8 cellular contexts compared by ENCODE assay signal in the genomic region with DNA sequence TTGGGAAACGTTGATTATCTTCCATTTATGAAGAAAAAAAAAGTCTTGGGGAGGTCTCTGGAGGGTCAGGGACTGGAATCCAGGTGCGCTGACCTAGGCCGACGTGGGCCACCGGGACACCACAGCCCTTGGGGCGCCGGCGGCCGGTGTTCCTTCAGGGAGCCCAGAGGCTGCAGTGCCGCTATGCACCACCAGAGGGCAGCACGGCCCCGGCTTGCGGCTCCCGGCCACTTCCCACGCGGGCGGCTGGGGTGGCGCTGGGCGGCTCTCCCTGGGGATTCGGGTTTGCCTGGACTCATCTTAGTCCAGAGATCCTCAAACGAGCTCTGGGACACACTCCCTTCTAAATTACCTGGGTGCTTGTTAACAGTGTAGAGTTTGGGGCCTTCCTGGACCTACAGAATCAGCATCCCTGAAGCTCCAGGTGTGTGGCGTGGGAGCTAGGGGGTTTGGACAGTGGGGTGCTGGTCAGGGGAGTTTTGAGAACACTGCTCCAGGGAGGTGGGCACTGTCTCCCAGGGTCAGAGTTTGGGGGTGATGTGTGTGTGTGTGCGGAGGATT. TPM values are rescaled to one million over a fixed set of nuclear protein-coding genes. Genes with fewer than 3 reads are reported as not detected.
DNase-seq lines count a peak whose midpoint lies in the region; ATAC-seq, FAIRE-seq and TF ChIP-seq lines count a peak whose summit lies in the region.

No MANE protein-coding gene starts in this region.

- intact Hi-C loops in aorta (cut with DNase I): loop anchor here (1.0 to 10.0 kb wide), 5 partner anchors 92 to 455 kb away; a partner anchor contains a TSS

- no peaks in the 10 kb centered on the region for H3K36me3 ChIP-seq in SK-N-SH (replicated peaks in 1 of 2; ENCODE audit: control insufficient read depth in 1 of 2, insufficient read depth in 2 of 2, low read length in 1 of 2)
- no peaks in the 10 kb centered on the region for H3K36me3 ChIP-seq in cardiac muscle cell
- H3K36me3 ChIP-seq in aorta (ENCODE audit: control insufficient read depth in 1 of 2, insufficient read depth in 2 of 2, low read length in 1 of 2): no peaks in the 10 kb centered on the region

- H3K4me1 ChIP-seq in SK-N-SH (ENCODE audit: control insufficient read depth in 1 of 2, insufficient read depth in 2 of 2, low read depth in 1 of 2, low read length in 1 of 2) (peaks cover 4 to 6% of the 10 kb centered on the region in 2 experiments; a peak in 2 of 4 replicates), cardiac muscle cell (ENCODE audit: low read depth) (no peaks in the 10 kb centered on the region), aorta (ENCODE audit: control insufficient read depth in 1 of 2, insufficient read depth in 2 of 2, low read length in 2 of 2) (no peaks in the 10 kb centered on the region)

- H3K9me3 Mint-ChIP-seq in progenitor cell of endocrine pancreas (ENCODE audit: low read depth): peaks cover 3% of the 10 kb centered on the region

- peak; percentile 95 for TF ChIP-seq RAD21 in SK-N-SH (IDR thresholded peaks at IDR 0.05; ENCODE audit: low read length)

- H3K4me1 Mint-ChIP-seq in progenitor cell of endocrine pancreas (ENCODE audit: low read depth): peaks cover 15% of the 10 kb centered on the region

- H3K9me3 ChIP-seq in SK-N-SH: no peaks in the 10 kb centered on the region
- no peaks in the 10 kb centered on the region for H3K9me3 ChIP-seq in cardiac muscle cell (ENCODE audit: low read depth)
- H3K9me3 ChIP-seq in aorta (ENCODE audit: control insufficient read depth, low read length): no peaks in the 10 kb centered on the region

- H3K9me2 ChIP-seq in SK-N-SH: no peaks in the 10 kb centered on the region

- CTCF ChIA-PET in SK-N-SH (lab: Yijun Ruan, JAX): interaction anchor here (0.5 to 9.9 kb wide), 80 partner anchors 8 to 458 kb away, joined by 3 to 134 read pairs (median 4); no protein-coding TSS in a partner anchor

- no peak overlapping the region for H3K9ac ChIP-seq in SK-N-SH

- H3K27me3 Mint-ChIP-seq in progenitor cell of endocrine pancreas: peaks cover 26% of the 10 kb centered on the region

- H3K79me2 ChIP-seq in SK-N-SH (ENCODE audit: insufficient read depth): no peaks in the 10 kb centered on the region

- POLR2A ChIA-PET in SK-N-SH (lab: Yijun Ruan, JAX): no interaction called here

- FAIRE-seq in D721Med (lab: Jason Lieb, UNC): no peak

- H3K4me3 Mint-ChIP-seq in progenitor cell of endocrine pancreas (ENCODE audit: low read depth): no peak overlapping the region

- H3K27me3 ChIP-seq in SK-N-SH (ENCODE audit: insufficient read depth) (no peaks in the 10 kb centered on the region), cardiac muscle cell (no peaks in the 10 kb centered on the region), aorta (ENCODE audit: control insufficient read depth in 1 of 2, insufficient read depth in 2 of 2, low read length in 1 of 2) (no peaks in the 10 kb centered on the region)

- H3K4me3 ChIP-seq in SK-N-SH (ENCODE audit: low read depth in 2 of 2, low read length in 1 of 2): no peak overlapping the region; a peak in 1 of 4 replicates
- H3K4me3 ChIP-seq in cardiac muscle cell: no peak overlapping the region
- no peak overlapping the region for H3K4me3 ChIP-seq in aorta (ENCODE audit: low read length in 2 of 2)

- H3K27ac ChIP-seq in SK-N-SH (ENCODE audit: low read depth in 2 of 2, low read length in 1 of 2) (no peak overlapping the region), cardiac muscle cell (no peak overlapping the region), aorta (ENCODE audit: low read depth in 1 of 2, low read length in 2 of 2) (no peak overlapping the region)

- TF ChIP-seq EP300 in SK-N-SH (IDR thresholded peaks at IDR 0.05; ENCODE audit: borderline replicate concordance in 1 of 2, low read depth in 1 of 2, low read length in 1 of 2): no peak

- no peak overlapping the region for H3K4me2 ChIP-seq in SK-N-SH

- peak; percentile 70 for TF ChIP-seq CTCF in D721Med (IDR thresholded peaks at IDR 0.05; ENCODE audit: insufficient read depth, missing control alignments)
- peak; percentile 98 for TF ChIP-seq CTCF in SK-N-SH (IDR thresholded peaks at IDR 0.05)
- TF ChIP-seq CTCF in cardiac muscle cell (IDR thresholded peaks at IDR 0.05; ENCODE audit: low read depth, low read length): peak; percentile 98
- peak; percentile 100 for TF ChIP-seq CTCF in progenitor cell of endocrine pancreas (IDR thresholded peaks at IDR 0.05; ENCODE audit: unreplicated experiment)

- no peaks in the 10 kb centered on the region for H4K20me1 ChIP-seq in SK-N-SH (ENCODE audit: insufficient read depth)

- 21% methylated on average over 13 of the region's 23 CpGs for WGBS in SK-N-SH (ENCODE audit: low lambda C conversion rate)
- WGBS in aorta, 2 donors: 8 to 9% methylated on average over 23 of the region's 23 CpGs

- peak; percentile 73 for DNase-seq in D721Med (ENCODE audit: insufficient read length, low spot score)
- peak; percentile 80 for DNase-seq in HuH-7 (ENCODE audit: low spot score)
- peak; percentile 93 for DNase-seq in SK-N-SH
- peak; percentile 85 for DNase-seq in activated naive CD4-positive, alpha-beta T cell treated with anti-CD3 and anti-CD28 coated beads, Interleukin-2, amount 50 U/mL, for 16 hours
- peak; percentile 62 to 79 for DNase-seq in cardiac muscle cell (ENCODE audit: low read depth in 1 of 2, low spot score in 1 of 2)
- peak; percentile 90 for DNase-seq in progenitor cell of endocrine pancreas (ENCODE audit: low spot score, unreplicated experiment)
- peak; percentile 81 to 96 for DNase-seq in aorta

- no peak overlapping the region for H2AFZ ChIP-seq in SK-N-SH (ENCODE audit: low read depth)

- ATAC-seq in aorta (ENCODE audit: low FRiP score) (peak; percentile 88), HG02852 (IDR thresholded peaks at IDR 0.05; ENCODE audit: unreplicated experiment) (no peak)

- H3K36me3 Mint-ChIP-seq in progenitor cell of endocrine pancreas (ENCODE audit: insufficient read depth): no peaks in the 10 kb centered on the region

- no peak overlapping the region for H3K27ac Mint-ChIP-seq in progenitor cell of endocrine pancreas

- peaks cover under 1% of the 10 kb centered on the region for H3F3A ChIP-seq in SK-N-SH (replicated peaks; ENCODE audit: insufficient read depth)

TF ChIP-seq in SK-N-SH, 30 proteins besides CTCF, POLR2A, EP300 and RAD21 (continues in another document):
- TF ChIP-seq EZH2phosphoT487 (IDR thresholded peaks at IDR 0.05; ENCODE audit: borderline replicate concordance, low read depth): no peak
- no peak for TF ChIP-seq RCOR1 (IDR thresholded peaks at IDR 0.05; ENCODE audit: low read length)
- TF ChIP-seq TAF1 (IDR thresholded peaks at IDR 0.05; ENCODE audit: borderline replicate concordance, low read depth, low read length): no peak
- TF ChIP-seq, protein P1, sequence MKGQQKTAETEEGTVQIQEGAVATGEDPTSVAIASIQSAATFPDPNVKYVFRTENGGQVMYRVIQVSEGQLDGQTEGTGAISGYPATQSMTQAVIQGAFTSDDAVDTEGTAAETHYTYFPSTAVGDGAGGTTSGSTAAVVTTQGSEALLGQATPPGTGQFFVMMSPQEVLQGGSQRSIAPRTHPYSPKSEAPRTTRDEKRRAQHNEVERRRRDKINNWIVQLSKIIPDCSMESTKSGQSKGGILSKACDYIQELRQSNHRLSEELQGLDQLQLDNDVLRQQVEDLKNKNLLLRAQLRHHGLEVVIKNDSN (IDR thresholded peaks at IDR 0.05; ENCODE audit: borderline replicate concordance, low read depth): no peak
- TF ChIP-seq, protein P2, sequence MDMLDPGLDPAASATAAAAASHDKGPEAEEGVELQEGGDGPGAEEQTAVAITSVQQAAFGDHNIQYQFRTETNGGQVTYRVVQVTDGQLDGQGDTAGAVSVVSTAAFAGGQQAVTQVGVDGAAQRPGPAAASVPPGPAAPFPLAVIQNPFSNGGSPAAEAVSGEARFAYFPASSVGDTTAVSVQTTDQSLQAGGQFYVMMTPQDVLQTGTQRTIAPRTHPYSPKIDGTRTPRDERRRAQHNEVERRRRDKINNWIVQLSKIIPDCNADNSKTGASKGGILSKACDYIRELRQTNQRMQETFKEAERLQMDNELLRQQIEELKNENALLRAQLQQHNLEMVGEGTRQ (IDR thresholded peaks at IDR 0.05; ENCODE audit: borderline replicate concordance, low read depth, low read length): no peak
- no peak for TF ChIP-seq GABPA (IDR thresholded peaks at IDR 0.05; ENCODE audit: low read depth)
- TF ChIP-seq NRF1 (IDR thresholded peaks at IDR 0.05; ENCODE audit: low read depth, low read length): 0 out of 2 replicates have a peak, but pooled peaks have one; percentile 13
- TF ChIP-seq CHD2 (IDR thresholded peaks at IDR 0.05; ENCODE audit: low read length, partially characterized antibody): no peak
- TF ChIP-seq YY1 (IDR thresholded peaks at IDR 0.05; ENCODE audit: low read depth): no peak
- no peak for TF ChIP-seq FOSL2 (IDR thresholded peaks at IDR 0.05; ENCODE audit: borderline replicate concordance, low read depth)
- TF ChIP-seq SMC3 (IDR thresholded peaks at IDR 0.05; ENCODE audit: low read depth, low read length): peak; percentile 99
- TF ChIP-seq ELF1 (IDR thresholded peaks at IDR 0.05): no peak
- TF ChIP-seq, protein P3, sequence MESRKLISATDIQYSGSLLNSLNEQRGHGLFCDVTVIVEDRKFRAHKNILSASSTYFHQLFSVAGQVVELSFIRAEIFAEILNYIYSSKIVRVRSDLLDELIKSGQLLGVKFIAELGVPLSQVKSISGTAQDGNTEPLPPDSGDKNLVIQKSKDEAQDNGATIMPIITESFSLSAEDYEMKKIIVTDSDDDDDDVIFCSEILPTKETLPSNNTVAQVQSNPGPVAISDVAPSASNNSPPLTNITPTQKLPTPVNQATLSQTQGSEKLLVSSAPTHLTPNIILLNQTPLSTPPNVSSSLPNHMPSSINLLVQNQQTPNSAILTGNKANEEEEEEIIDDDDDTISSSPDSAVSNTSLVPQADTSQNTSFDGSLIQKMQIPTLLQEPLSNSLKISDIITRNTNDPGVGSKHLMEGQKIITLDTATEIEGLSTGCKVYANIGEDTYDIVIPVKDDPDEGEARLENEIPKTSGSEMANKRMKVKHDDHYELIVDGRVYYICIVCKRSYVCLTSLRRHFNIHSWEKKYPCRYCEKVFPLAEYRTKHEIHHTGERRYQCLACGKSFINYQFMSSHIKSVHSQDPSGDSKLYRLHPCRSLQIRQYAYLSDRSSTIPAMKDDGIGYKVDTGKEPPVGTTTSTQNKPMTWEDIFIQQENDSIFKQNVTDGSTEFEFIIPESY (IDR thresholded peaks at IDR 0.05; ENCODE audit: borderline replicate concordance, low read depth): no peak
- TF ChIP-seq NFIC (IDR thresholded peaks at IDR 0.05; ENCODE audit: borderline replicate concordance): no peak

RNA-seq across cellular contexts. Expression of a gene that starts 23.0 kb away (rescaled TPM):
- polyA plus RNA-seq in SK-N-SH (2012; rRNA removed) (not detected in 2 replicates), cardiac muscle cell (not detected in 2 replicates), aorta (not detected)
- polyA plus RNA-seq in SK-N-SH (2012; cell fraction: cytosol; rRNA removed): not detected in 2 replicates
- polyA plus RNA-seq in SK-N-SH (2012; cell fraction: nucleus; rRNA removed): not detected in 2 replicates
- total RNA-seq in cardiac muscle cell (not detected in 2 replicates), progenitor cell of endocrine pancreas (not detected in 2 replicates), aorta (not detected)
